ENCODE assay signal across 7 cellular contexts in genomic region chr12:93979189-93979588, GRCh38.
DNase-seq lines count a peak whose midpoint lies in the region; ATAC-seq and TF ChIP-seq lines count a peak whose summit lies in the region.

No MANE protein-coding gene starts in this region.

- in situ Hi-C loops in GM23248 (cut with MboI) = no loop called here

- POLR2A ChIA-PET in PC-3 (lab: Charles Lee; ENCODE audit: unreplicated experiment) = interaction anchor here (0.7 kb wide), 1 partner anchor 335 kb away, joined by 22 read pairs; no protein-coding TSS in a partner anchor

- H3K9me2 ChIP-seq in GM23248 (ENCODE audit: insufficient read depth) = peaks cover 3% of the 10 kb centered on the region; the same call in 1 of the 2 replicates
- no peaks in the 10 kb centered on the region for H3K9me2 ChIP-seq in PC-3 (replicated peaks; ENCODE audit: low read length)

- H3K27ac ChIP-seq in GM23248 (peak overlapping the region; percentile 41), PC-3 (ENCODE audit: low read length) (no peak overlapping the region), esophagus muscularis mucosa (replicated peaks in 1 of 4) (no peak overlapping the region), prostate gland (no peak overlapping the region), suprapubic skin (no peak overlapping the region)

- DNase-seq in GM23248 = peak; percentile 44
- DNase-seq in PC-3 = peak; percentile 65
- DNase-seq in esophagus muscularis mucosa (ENCODE audit: extremely low spot score) = no peak
- DNase-seq in prostate gland (ENCODE audit: low spot score) = peak; percentile 29
- no peak for DNase-seq in suprapubic skin (ENCODE audit: low spot score in 2 of 2)
- no peak for DNase-seq in NCI-H2227 (lab: John Stamatoyannopoulos, UW; ENCODE audit: unreplicated experiment)

- no peaks in the 10 kb centered on the region for H3K36me3 ChIP-seq in GM23248 (ENCODE audit: low read depth)
- no peaks in the 10 kb centered on the region for H3K36me3 ChIP-seq in PC-3 (ENCODE audit: low read depth, low read length)
- no peaks in the 10 kb centered on the region for H3K36me3 ChIP-seq in esophagus muscularis mucosa
- H3K36me3 ChIP-seq in prostate gland = no peaks in the 10 kb centered on the region
- no peaks in the 10 kb centered on the region for H3K36me3 ChIP-seq in suprapubic skin

- no peak for TF ChIP-seq EP300 in esophagus muscularis mucosa (IDR thresholded peaks at IDR 0.05)
- no peak for TF ChIP-seq EP300 in suprapubic skin (IDR thresholded peaks at IDR 0.05)

- peaks cover 16% of the 10 kb centered on the region for H3F3A ChIP-seq in GM23248 (ENCODE audit: insufficient read depth)
- no peaks in the 10 kb centered on the region for H3F3A ChIP-seq in PC-3 (ENCODE audit: low read length, unreplicated experiment)

- H3K4me1 ChIP-seq in GM23248 (ENCODE audit: insufficient read depth) = peaks cover 18% of the 10 kb centered on the region
- H3K4me1 ChIP-seq in PC-3 (ENCODE audit: insufficient read depth, low read length) = peaks cover 5% of the 10 kb centered on the region
- H3K4me1 ChIP-seq in esophagus muscularis mucosa = peaks cover 0 to 11% (median 7%) of the 10 kb centered on the region in 4 donors
- H3K4me1 ChIP-seq in prostate gland (replicated peaks) = no peaks in the 10 kb centered on the region
- peaks cover 10% of the 10 kb centered on the region for H3K4me1 ChIP-seq in suprapubic skin

- no TSS peak for BruUV-seq in PC-3 (replicated peaks; lab: Mats Ljungman, UMichigan)

- H3K4me3 ChIP-seq in GM23248 = no peak overlapping the region
- H3K4me3 ChIP-seq in PC-3 (ENCODE audit: low read length) = no peak overlapping the region
- H3K4me3 ChIP-seq in esophagus muscularis mucosa = no peak overlapping the region
- H3K4me3 ChIP-seq in prostate gland = no peak overlapping the region
- no peak overlapping the region for H3K4me3 ChIP-seq in suprapubic skin

- ATAC-seq in PC-3 (peak; percentile 42; the same call in 1 of the 2 replicates), GM19455 (IDR thresholded peaks at IDR 0.05; ENCODE audit: unreplicated experiment) (no peak)

- no peaks in the 10 kb centered on the region for H3K79me2 ChIP-seq in GM23248 (ENCODE audit: insufficient read depth)
- no peaks in the 10 kb centered on the region for H3K79me2 ChIP-seq in PC-3 (ENCODE audit: low read length)

- H3K27me3 ChIP-seq in GM23248 (replicated peaks; ENCODE audit: insufficient read depth) = no peaks in the 10 kb centered on the region
- H3K27me3 ChIP-seq in PC-3 (ENCODE audit: low read length) = no peaks in the 10 kb centered on the region
- H3K27me3 ChIP-seq in esophagus muscularis mucosa = no peaks in the 10 kb centered on the region
- H3K27me3 ChIP-seq in prostate gland (replicated peaks; ENCODE audit: insufficient read depth) = no peaks in the 10 kb centered on the region
- no peaks in the 10 kb centered on the region for H3K27me3 ChIP-seq in suprapubic skin

- TF ChIP-seq POLR2A in esophagus muscularis mucosa (IDR thresholded peaks at IDR 0.05; ENCODE audit: low read depth) (no peak), prostate gland (IDR thresholded peaks at IDR 0.05) (no peak), suprapubic skin (IDR thresholded peaks at IDR 0.05) (no peak)

- CTCF ChIA-PET in PC-3 (lab: Charles Lee) = interaction anchor here (1.0 to 1.2 kb wide), 2 partner anchors 122 to 212 kb away, joined by 3 to 5 read pairs; no protein-coding TSS in a partner anchor

- H3K9me3 ChIP-seq in GM23248 (ENCODE audit: low read depth) = no peaks in the 10 kb centered on the region
- H3K9me3 ChIP-seq in PC-3 (ENCODE audit: low read length) = no peaks in the 10 kb centered on the region
- no peaks in the 10 kb centered on the region for H3K9me3 ChIP-seq in esophagus muscularis mucosa
- H3K9me3 ChIP-seq in prostate gland = no peaks in the 10 kb centered on the region
- no peaks in the 10 kb centered on the region for H3K9me3 ChIP-seq in suprapubic skin

- intact Hi-C loops in PC-3 (cut with micrococcal nuclease) (loop anchor here (1.0 to 10.0 kb wide), 3 partner anchors 122 to 474 kb away; no protein-coding TSS in a partner anchor), esophagus muscularis mucosa (cut with DNase I) (loop anchor here (2.0 to 5.0 kb wide), 3 partner anchors 212 to 477 kb away; no protein-coding TSS in a partner anchor), prostate gland (cut with DNase I) (loop anchor here (5.0 to 10.0 kb wide), 3 partner anchors 96 to 477 kb away; no protein-coding TSS in a partner anchor)

- no peak overlapping the region for H3K9ac ChIP-seq in GM23248
- H3K9ac ChIP-seq in PC-3 (ENCODE audit: low read length) = no peak overlapping the region

- H2AFZ ChIP-seq in GM23248 (no peak overlapping the region), PC-3 (ENCODE audit: low read length) (no peak overlapping the region)

- WGBS in GM23248 (ENCODE audit: low coverage in 1 of 2, low lambda C conversion rate in 2 of 2, missing lambda C conversion rate in 2 of 2), 2 experiments = 95 to 98% methylated on average over 2 of the region's 2 CpGs
- 57% methylated on average over 2 of the region's 2 CpGs for WGBS in esophagus muscularis mucosa
- 61% methylated on average over 2 of the region's 2 CpGs for WGBS in prostate gland
- WGBS in suprapubic skin = 71% methylated on average over 2 of the region's 2 CpGs

- H4K20me1 ChIP-seq in GM23248 (ENCODE audit: insufficient read depth) = no peaks in the 10 kb centered on the region
- no peaks in the 10 kb centered on the region for H4K20me1 ChIP-seq in PC-3 (ENCODE audit: low read length)

- H3K4me2 ChIP-seq in GM23248 (ENCODE audit: unreplicated experiment) (no peak overlapping the region), PC-3 (ENCODE audit: low read length) (no peak overlapping the region)

- peak; percentile 74 for TF ChIP-seq CTCF in PC-3 (conservative IDR thresholded peaks at IDR 0.05; ENCODE audit: low read depth, low read length)
- peak; percentile 48 to 56 (median 56) for TF ChIP-seq CTCF in esophagus muscularis mucosa (IDR thresholded peaks at IDR 0.05)
- peak in 3 of 4 experiments; percentile 46 to 74 (median 48) for TF ChIP-seq CTCF in prostate gland (IDR thresholded peaks at IDR 0.05)
- TF ChIP-seq CTCF in suprapubic skin (IDR thresholded peaks at IDR 0.05) = peak in 1 of 2 donors; percentile 7

Comparison
In these comparisons a context has a peak if more than half of its experiments do, and no peak if none do; other contexts are left out.
1. DNase-seq: peak in GM23248 (single experiment), PC-3 (single experiment) and prostate gland (single experiment); none in esophagus muscularis mucosa (single experiment), suprapubic skin (0 of 2) and NCI-H2227 (single experiment).